ENCODE assay signal across 1 cellular context in the genomic region with DNA sequence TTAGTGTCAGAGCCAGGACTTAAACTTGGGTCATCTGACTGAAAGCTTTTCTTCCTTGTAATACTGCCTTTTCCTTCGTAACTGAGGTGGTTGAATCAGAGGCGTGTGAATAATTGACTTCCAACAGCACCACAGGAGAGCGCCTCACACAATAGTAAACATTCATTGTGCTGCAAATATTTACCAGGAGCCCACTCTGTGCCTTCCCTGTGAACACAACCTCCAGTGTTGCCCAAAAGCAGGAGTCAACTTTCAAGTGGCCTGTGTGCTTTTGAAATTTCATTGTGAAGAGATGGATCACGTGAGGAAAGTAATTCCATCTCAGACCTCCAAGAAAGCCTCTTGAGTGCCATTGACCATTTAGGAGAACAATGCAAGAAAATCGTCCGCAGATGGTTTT.
A peak's percentile ranks its signal among the peaks of the same experiment; 100 is the strongest.
TF ChIP-seq lines count a peak whose summit lies in the region.

No MANE protein-coding gene starts in this region.

TF ChIP-seq in H1, 55 proteins besides CTCF, POLR2A, EP300 and RAD21 (continued from another document):
- TF ChIP-seq, protein P1, sequence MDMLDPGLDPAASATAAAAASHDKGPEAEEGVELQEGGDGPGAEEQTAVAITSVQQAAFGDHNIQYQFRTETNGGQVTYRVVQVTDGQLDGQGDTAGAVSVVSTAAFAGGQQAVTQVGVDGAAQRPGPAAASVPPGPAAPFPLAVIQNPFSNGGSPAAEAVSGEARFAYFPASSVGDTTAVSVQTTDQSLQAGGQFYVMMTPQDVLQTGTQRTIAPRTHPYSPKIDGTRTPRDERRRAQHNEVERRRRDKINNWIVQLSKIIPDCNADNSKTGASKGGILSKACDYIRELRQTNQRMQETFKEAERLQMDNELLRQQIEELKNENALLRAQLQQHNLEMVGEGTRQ (IDR thresholded peaks at IDR 0.05; ENCODE audit: low read length), result peak; percentile 63
- TF ChIP-seq, protein P2, sequence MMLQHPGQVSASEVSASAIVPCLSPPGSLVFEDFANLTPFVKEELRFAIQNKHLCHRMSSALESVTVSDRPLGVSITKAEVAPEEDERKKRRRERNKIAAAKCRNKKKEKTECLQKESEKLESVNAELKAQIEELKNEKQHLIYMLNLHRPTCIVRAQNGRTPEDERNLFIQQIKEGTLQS (IDR thresholded peaks at IDR 0.05; ENCODE audit: insufficient read depth, low read depth, low read length), result no peak
- TF ChIP-seq EGR1 (IDR thresholded peaks at IDR 0.05; ENCODE audit: borderline replicate concordance, low read depth, low read length) (no peak), BRCA1 (IDR thresholded peaks at IDR 0.05; ENCODE audit: low read depth, low read length) (no peak), TBP (IDR thresholded peaks at IDR 0.05; ENCODE audit: low read depth, low read length) (no peak), ASH2L (IDR thresholded peaks at IDR 0.05; ENCODE audit: low read length) (peak; percentile 26), CEBPB (IDR thresholded peaks at IDR 0.05; ENCODE audit: low read depth, low read length) (0 out of 2 replicates have a peak, but pooled peaks have one; percentile 32), FOSL1 (IDR thresholded peaks at IDR 0.05; ENCODE audit: insufficient read depth, low read depth, low read length) (no peak), TAF7 (optimal IDR thresholded peaks at IDR 0.05; ENCODE audit: borderline replicate concordance, low read depth, low read length) (no peak), TAF1 (IDR thresholded peaks at IDR 0.05; ENCODE audit: low read depth, low read length) (0 out of 2 replicates have a peak, but pooled peaks have one; percentile 24), HDAC6 (IDR thresholded peaks at IDR 0.05; ENCODE audit: low read depth, low read length) (no peak), SP1 (IDR thresholded peaks at IDR 0.05; ENCODE audit: low read depth, low read length) (0 out of 2 replicates have a peak, but pooled peaks have one; percentile 23)
- TF ChIP-seq, protein P3, sequence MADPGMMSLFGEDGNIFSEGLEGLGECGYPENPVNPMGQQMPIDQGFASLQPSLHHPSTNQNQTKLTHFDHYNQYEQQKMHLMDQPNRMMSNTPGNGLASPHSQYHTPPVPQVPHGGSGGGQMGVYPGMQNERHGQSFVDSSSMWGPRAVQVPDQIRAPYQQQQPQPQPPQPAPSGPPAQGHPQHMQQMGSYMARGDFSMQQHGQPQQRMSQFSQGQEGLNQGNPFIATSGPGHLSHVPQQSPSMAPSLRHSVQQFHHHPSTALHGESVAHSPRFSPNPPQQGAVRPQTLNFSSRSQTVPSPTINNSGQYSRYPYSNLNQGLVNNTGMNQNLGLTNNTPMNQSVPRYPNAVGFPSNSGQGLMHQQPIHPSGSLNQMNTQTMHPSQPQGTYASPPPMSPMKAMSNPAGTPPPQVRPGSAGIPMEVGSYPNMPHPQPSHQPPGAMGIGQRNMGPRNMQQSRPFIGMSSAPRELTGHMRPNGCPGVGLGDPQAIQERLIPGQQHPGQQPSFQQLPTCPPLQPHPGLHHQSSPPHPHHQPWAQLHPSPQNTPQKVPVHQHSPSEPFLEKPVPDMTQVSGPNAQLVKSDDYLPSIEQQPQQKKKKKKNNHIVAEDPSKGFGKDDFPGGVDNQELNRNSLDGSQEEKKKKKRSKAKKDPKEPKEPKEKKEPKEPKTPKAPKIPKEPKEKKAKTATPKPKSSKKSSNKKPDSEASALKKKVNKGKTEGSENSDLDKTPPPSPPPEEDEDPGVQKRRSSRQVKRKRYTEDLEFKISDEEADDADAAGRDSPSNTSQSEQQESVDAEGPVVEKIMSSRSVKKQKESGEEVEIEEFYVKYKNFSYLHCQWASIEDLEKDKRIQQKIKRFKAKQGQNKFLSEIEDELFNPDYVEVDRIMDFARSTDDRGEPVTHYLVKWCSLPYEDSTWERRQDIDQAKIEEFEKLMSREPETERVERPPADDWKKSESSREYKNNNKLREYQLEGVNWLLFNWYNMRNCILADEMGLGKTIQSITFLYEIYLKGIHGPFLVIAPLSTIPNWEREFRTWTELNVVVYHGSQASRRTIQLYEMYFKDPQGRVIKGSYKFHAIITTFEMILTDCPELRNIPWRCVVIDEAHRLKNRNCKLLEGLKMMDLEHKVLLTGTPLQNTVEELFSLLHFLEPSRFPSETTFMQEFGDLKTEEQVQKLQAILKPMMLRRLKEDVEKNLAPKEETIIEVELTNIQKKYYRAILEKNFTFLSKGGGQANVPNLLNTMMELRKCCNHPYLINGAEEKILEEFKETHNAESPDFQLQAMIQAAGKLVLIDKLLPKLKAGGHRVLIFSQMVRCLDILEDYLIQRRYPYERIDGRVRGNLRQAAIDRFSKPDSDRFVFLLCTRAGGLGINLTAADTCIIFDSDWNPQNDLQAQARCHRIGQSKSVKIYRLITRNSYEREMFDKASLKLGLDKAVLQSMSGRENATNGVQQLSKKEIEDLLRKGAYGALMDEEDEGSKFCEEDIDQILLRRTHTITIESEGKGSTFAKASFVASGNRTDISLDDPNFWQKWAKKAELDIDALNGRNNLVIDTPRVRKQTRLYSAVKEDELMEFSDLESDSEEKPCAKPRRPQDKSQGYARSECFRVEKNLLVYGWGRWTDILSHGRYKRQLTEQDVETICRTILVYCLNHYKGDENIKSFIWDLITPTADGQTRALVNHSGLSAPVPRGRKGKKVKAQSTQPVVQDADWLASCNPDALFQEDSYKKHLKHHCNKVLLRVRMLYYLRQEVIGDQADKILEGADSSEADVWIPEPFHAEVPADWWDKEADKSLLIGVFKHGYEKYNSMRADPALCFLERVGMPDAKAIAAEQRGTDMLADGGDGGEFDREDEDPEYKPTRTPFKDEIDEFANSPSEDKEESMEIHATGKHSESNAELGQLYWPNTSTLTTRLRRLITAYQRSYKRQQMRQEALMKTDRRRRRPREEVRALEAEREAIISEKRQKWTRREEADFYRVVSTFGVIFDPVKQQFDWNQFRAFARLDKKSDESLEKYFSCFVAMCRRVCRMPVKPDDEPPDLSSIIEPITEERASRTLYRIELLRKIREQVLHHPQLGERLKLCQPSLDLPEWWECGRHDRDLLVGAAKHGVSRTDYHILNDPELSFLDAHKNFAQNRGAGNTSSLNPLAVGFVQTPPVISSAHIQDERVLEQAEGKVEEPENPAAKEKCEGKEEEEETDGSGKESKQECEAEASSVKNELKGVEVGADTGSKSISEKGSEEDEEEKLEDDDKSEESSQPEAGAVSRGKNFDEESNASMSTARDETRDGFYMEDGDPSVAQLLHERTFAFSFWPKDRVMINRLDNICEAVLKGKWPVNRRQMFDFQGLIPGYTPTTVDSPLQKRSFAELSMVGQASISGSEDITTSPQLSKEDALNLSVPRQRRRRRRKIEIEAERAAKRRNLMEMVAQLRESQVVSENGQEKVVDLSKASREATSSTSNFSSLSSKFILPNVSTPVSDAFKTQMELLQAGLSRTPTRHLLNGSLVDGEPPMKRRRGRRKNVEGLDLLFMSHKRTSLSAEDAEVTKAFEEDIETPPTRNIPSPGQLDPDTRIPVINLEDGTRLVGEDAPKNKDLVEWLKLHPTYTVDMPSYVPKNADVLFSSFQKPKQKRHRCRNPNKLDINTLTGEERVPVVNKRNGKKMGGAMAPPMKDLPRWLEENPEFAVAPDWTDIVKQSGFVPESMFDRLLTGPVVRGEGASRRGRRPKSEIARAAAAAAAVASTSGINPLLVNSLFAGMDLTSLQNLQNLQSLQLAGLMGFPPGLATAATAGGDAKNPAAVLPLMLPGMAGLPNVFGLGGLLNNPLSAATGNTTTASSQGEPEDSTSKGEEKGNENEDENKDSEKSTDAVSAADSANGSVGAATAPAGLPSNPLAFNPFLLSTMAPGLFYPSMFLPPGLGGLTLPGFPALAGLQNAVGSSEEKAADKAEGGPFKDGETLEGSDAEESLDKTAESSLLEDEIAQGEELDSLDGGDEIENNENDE (IDR thresholded peaks at IDR 0.05; ENCODE audit: insufficient replicate concordance, low read length), result peak; percentile 83
